18 cellular contexts compared by ENCODE assay signal in genomic region chr12:1375323-1375722, GRCh38.
DNase-seq lines count a peak whose midpoint lies in the region; ATAC-seq and TF ChIP-seq lines count a peak whose summit lies in the region.
"Had no signal": no experiment of that assay in that cellular context is flagged by ENCODE, and none has a peak within 500 bp of the region (broad histone marks: within the 10 kb centered on the region; RNA-seq: fewer than 3 reads in every experiment).

No MANE protein-coding gene starts in this region.

- H3K27ac Mint-ChIP-seq in MCF 10A (ENCODE audit: low read depth, unreplicated experiment) (peak overlapping the region; percentile 51), nephron (peak overlapping the region; percentile 44 to 95 (median 86))
- H3K27ac Mint-ChIP-seq: CD4-positive, CD25-positive, alpha-beta regulatory T cell had no signal

- H3K79me1 ChIP-seq in trophoblast cell (ENCODE audit: low read length), result no peaks in the 10 kb centered on the region

- H4K91ac ChIP-seq in trophoblast cell (ENCODE audit: low read depth, low read length), result no peak overlapping the region

- no peak overlapping the region for H4K8ac ChIP-seq in trophoblast cell (ENCODE audit: low read depth, low read length)

- H3K4me3 Mint-ChIP-seq in MCF 10A (ENCODE audit: unreplicated experiment) (no peak overlapping the region), nephron (no peak overlapping the region)
- H3K4me3 Mint-ChIP-seq: CD4-positive, CD25-positive, alpha-beta regulatory T cell; H9; IgD-negative memory B cell had no signal

- H3K9ac ChIP-seq in mammary epithelial cell (ENCODE audit: insufficient read depth, low read length) (no peak overlapping the region), trophoblast cell (ENCODE audit: low read length) (no peak overlapping the region)
- H3K9ac ChIP-seq: BLaER1 had no signal

- H3K4me1 Mint-ChIP-seq in MCF 10A (ENCODE audit: insufficient read depth, unreplicated experiment), result no peaks in the 10 kb centered on the region
- H3K4me1 Mint-ChIP-seq in nephron, result peaks cover 21% of the 10 kb centered on the region
- H3K4me1 Mint-ChIP-seq: IgD-negative memory B cell had no signal

- no peak for TF ChIP-seq POLR2A in esophagus muscularis mucosa (IDR thresholded peaks at IDR 0.05; ENCODE audit: low read depth)

- TF ChIP-seq EP300 in esophagus muscularis mucosa (IDR thresholded peaks at IDR 0.05), result no peak

- H4K20me1 ChIP-seq in mammary epithelial cell (ENCODE audit: insufficient read depth, low read length), result no peaks in the 10 kb centered on the region
- H4K20me1 ChIP-seq: BLaER1 had no signal

- no peak overlapping the region for H3K14ac ChIP-seq in trophoblast cell (ENCODE audit: low read length)

- H3K4me2 ChIP-seq in mammary epithelial cell (ENCODE audit: insufficient read depth, low read depth, low read length), result no peak overlapping the region
- H3K4me2 ChIP-seq in trophoblast cell (ENCODE audit: low read length), result no peak overlapping the region
- H3K4me2 ChIP-seq: BLaER1 had no signal

- no peak overlapping the region for H3K4me3 ChIP-seq in mammary epithelial cell (replicated peaks in 1 of 3; ENCODE audit: insufficient read depth in 1 of 3, low read depth in 2 of 3, low read length in 3 of 3)
- H3K4me3 ChIP-seq in esophagus muscularis mucosa, result no peak overlapping the region
- no peak overlapping the region for H3K4me3 ChIP-seq in trophoblast cell (ENCODE audit: low read depth, low read length)
- H3K4me3 ChIP-seq: BLaER1, GM12878 had no signal

- H3K23ac ChIP-seq in trophoblast cell (ENCODE audit: low read length), result no peak overlapping the region

- H3K27me3 Mint-ChIP-seq in MCF 10A (ENCODE audit: insufficient read depth, unreplicated experiment), result no peaks in the 10 kb centered on the region
- H3K27me3 Mint-ChIP-seq in nephron (ENCODE audit: low read depth), result no peaks in the 10 kb centered on the region
- H3K27me3 Mint-ChIP-seq: IgD-negative memory B cell had no signal

- H3K4me1 ChIP-seq in mammary epithelial cell (ENCODE audit: insufficient read depth, low read length) (no peaks in the 10 kb centered on the region), esophagus muscularis mucosa (peaks cover 0 to 3% (median 0%) of the 10 kb centered on the region in 4 donors), trophoblast cell (ENCODE audit: control insufficient read depth in 1 of 2, insufficient read depth in 2 of 2, low read length in 2 of 2) (no peaks in the 10 kb centered on the region)
- H3K4me1 ChIP-seq: BLaER1 had no signal

- BruUV-seq in MCF 10A (replicated peaks; lab: Mats Ljungman, UMichigan), result no TSS peak
- BruUV-seq in mammary epithelial cell (replicated peaks; lab: Mats Ljungman, UMichigan), result no TSS peak

- no peak overlapping the region for H2BK5ac ChIP-seq in trophoblast cell (ENCODE audit: low read depth, low read length, poor library complexity)

- H3K79me2 ChIP-seq in mammary epithelial cell (ENCODE audit: insufficient read depth, low read length) (no peaks in the 10 kb centered on the region), trophoblast cell (ENCODE audit: control insufficient read depth, insufficient read depth, low read length, poor library complexity) (no peaks in the 10 kb centered on the region)

- 94% methylated on average over 6 of the region's 6 CpGs for WGBS in mammary epithelial cell (ENCODE audit: low coverage, missing lambda C conversion rate)
- WGBS in esophagus muscularis mucosa, result 92% methylated on average over 5 of the region's 6 CpGs
- no CpG with 5 or more reads among the region's 6 CpGs for WGBS in trophoblast cell (ENCODE audit: extremely low coverage, insufficient coverage, insufficient read length)

- no peak overlapping the region for H4K12ac ChIP-seq in trophoblast cell (ENCODE audit: low read depth, low read length)

- POLR2A ChIA-PET in MCF 10A (lab: Yijun Ruan, JAX), result no interaction called here

- TF ChIP-seq CTCF in MCF 10A (IDR thresholded peaks at IDR 0.05; ENCODE audit: unreplicated experiment) (no peak), mammary epithelial cell (conservative IDR thresholded peaks at IDR 0.05 in 1 of 2, IDR thresholded peaks at IDR 0.05 in 1 of 2; ENCODE audit: extremely low read depth in 1 of 2, insufficient read depth in 1 of 2, low read depth in 1 of 2, low read length in 2 of 2) (no peak), esophagus muscularis mucosa (IDR thresholded peaks at IDR 0.05) (no peak), nephron (IDR thresholded peaks at IDR 0.05; ENCODE audit: unreplicated experiment in 3 of 3) (no peak)

- in situ Hi-C loops in mammary epithelial cell (cut with MboI; ENCODE audit: low sequenced_read_pairs in 2 of 2), result no loop called here

- intact Hi-C loops in MCF 10A (cut with micrococcal nuclease), result no loop called here
- intact Hi-C loops in mammary epithelial cell (cut with micrococcal nuclease), result no loop called here
- intact Hi-C loops in esophagus muscularis mucosa (cut with DNase I), result no loop called here

- H2AK5ac ChIP-seq in trophoblast cell (ENCODE audit: low read length), result no peak overlapping the region

- dilution Hi-C loops in mammary epithelial cell (cut with HindIII; ENCODE audit: low sequenced_read_pairs), result no loop called here

- H3K18ac ChIP-seq in trophoblast cell (ENCODE audit: low read length), result no peak overlapping the region

- no peak overlapping the region for H3K4ac ChIP-seq in trophoblast cell (ENCODE audit: low read depth, low read length)

- H3K9me3 Mint-ChIP-seq in MCF 10A (ENCODE audit: unreplicated experiment) (no peaks in the 10 kb centered on the region), nephron (peaks cover 5% of the 10 kb centered on the region)
- H3K9me3 Mint-ChIP-seq: IgD-negative memory B cell had no signal

- peaks cover 49% of the 10 kb centered on the region for H3K36me3 Mint-ChIP-seq in MCF 10A (ENCODE audit: insufficient read depth, unreplicated experiment)
- H3K36me3 Mint-ChIP-seq in nephron (ENCODE audit: low read depth), result peaks cover 45% of the 10 kb centered on the region

- no peak for DNase-seq in MCF 10A (ENCODE audit: unreplicated experiment)
- DNase-seq in mammary epithelial cell, result no peak
- peak; percentile 42 for DNase-seq in esophagus muscularis mucosa (ENCODE audit: extremely low spot score)
- DNase-seq in trophoblast cell, result no peak
- DNase-seq: AML-193; Calu3; CD4-positive, CD25-positive, alpha-beta regulatory T cell; DMS 273 treated with DMSO at 0.1 percent for 48 hours; DMS79; GOT3; H9 had no signal

- CTCF ChIA-PET in MCF 10A (lab: Yijun Ruan, JAX) (interaction anchor here (0.6 kb wide), 1 partner anchor 31 kb away, joined by 3 read pairs; no protein-coding TSS in a partner anchor), mammary epithelial cell (lab: Charles Lee; ENCODE audit: low non-redundant PET) (no interaction called here)

- no peaks in the 10 kb centered on the region for H3K9me3 ChIP-seq in mammary epithelial cell (replicated peaks; ENCODE audit: insufficient read depth, low read length)
- no peaks in the 10 kb centered on the region for H3K9me3 ChIP-seq in esophagus muscularis mucosa
- H3K9me3 ChIP-seq in trophoblast cell (ENCODE audit: insufficient read depth, low read depth, low read length), result no peaks in the 10 kb centered on the region

- no peak overlapping the region for H2BK12ac ChIP-seq in trophoblast cell (ENCODE audit: low read length)

- H3K36me3 ChIP-seq in mammary epithelial cell (ENCODE audit: insufficient read depth, low read length) (peaks cover 8% of the 10 kb centered on the region), esophagus muscularis mucosa (peaks cover 0 to 42% (median 20%) of the 10 kb centered on the region in 4 donors), trophoblast cell (ENCODE audit: control insufficient read depth in 1 of 2, insufficient read depth in 2 of 2, low read length in 2 of 2) (peaks cover 3 to 6% of the 10 kb centered on the region in 2 experiments)

- ATAC-seq in GM19463 (IDR thresholded peaks at IDR 0.05; ENCODE audit: unreplicated experiment) (no peak), HG02840 (IDR thresholded peaks at IDR 0.05; ENCODE audit: low FRiP score, unreplicated experiment) (no peak)
- ATAC-seq: GM12878 had no signal

- H3K27ac ChIP-seq in mammary epithelial cell (ENCODE audit: insufficient read depth, low read depth, low read length), result no peak overlapping the region
- no peak overlapping the region for H3K27ac ChIP-seq in esophagus muscularis mucosa (replicated peaks in 1 of 4)
- no peak overlapping the region for H3K27ac ChIP-seq in trophoblast cell (ENCODE audit: low read depth, low read length)
- H3K27ac ChIP-seq: 22Rv1, BLaER1 had no signal

- H2AFZ ChIP-seq in mammary epithelial cell (ENCODE audit: low read depth, low read length) (no peak overlapping the region), trophoblast cell (ENCODE audit: insufficient read depth, low read length, poor library complexity) (no peak overlapping the region)

- H3K27me3 ChIP-seq in mammary epithelial cell (ENCODE audit: insufficient read depth, low read length), result no peaks in the 10 kb centered on the region
- no peaks in the 10 kb centered on the region for H3K27me3 ChIP-seq in esophagus muscularis mucosa
- H3K27me3 ChIP-seq in trophoblast cell (ENCODE audit: insufficient read depth, low read length), result no peaks in the 10 kb centered on the region
- H3K27me3 ChIP-seq: BLaER1 had no signal

- no peak overlapping the region for H2BK120ac ChIP-seq in trophoblast cell (ENCODE audit: insufficient read depth, low read length, poor library complexity)
